ENCODE assay signal across 1 cellular context in genomic region chr9:136131629-136132499, GRCh38.
TF ChIP-seq lines count a peak whose summit lies in the region.

No MANE protein-coding gene starts in this region.

TF ChIP-seq in H1, 55 proteins besides CTCF, POLR2A, EP300 and RAD21:
- no peak for TF ChIP-seq CBX8 (IDR thresholded peaks at IDR 0.05; ENCODE audit: borderline replicate concordance, low read depth, low read length)
- TF ChIP-seq SRF (IDR thresholded peaks at IDR 0.05; ENCODE audit: low read depth, low read length): no peak
- no peak for TF ChIP-seq TBP (IDR thresholded peaks at IDR 0.05; ENCODE audit: low read depth, low read length)
- TF ChIP-seq EGR1 (IDR thresholded peaks at IDR 0.05; ENCODE audit: borderline replicate concordance, low read depth, low read length): no peak
- TF ChIP-seq GABPA (IDR thresholded peaks at IDR 0.05; ENCODE audit: borderline replicate concordance, insufficient read depth, low read length): 0 out of 2 replicates have a peak, but pooled peaks have one; percentile 59
- TF ChIP-seq KDM5A (IDR thresholded peaks at IDR 0.05; ENCODE audit: low read length): no peak
- no peak for TF ChIP-seq TAF7 (optimal IDR thresholded peaks at IDR 0.05; ENCODE audit: borderline replicate concordance, low read depth, low read length)
